ENCODE assay signal across 8 cellular contexts in genomic region chr5:93915142-93915553, GRCh38.
DNase-seq lines count a peak whose midpoint lies in the region; ATAC-seq and TF ChIP-seq lines count a peak whose summit lies in the region.

No MANE protein-coding gene starts in this region.

- H3K4me3 ChIP-seq in AG04450 (ENCODE audit: low read depth, low read length) (no peak overlapping the region), GM12864 (ENCODE audit: low read depth, low read length) (no peak overlapping the region)

- no peaks in the 10 kb centered on the region for H3K4me1 Mint-ChIP-seq in stimulated activated naive B cell treated with anti-CD40 and anti-IgM and Interleukin-4, amounts not matched to agents 10 μg/mL and 1 μg/mL and 100 μg/mL, for 72 hours

- H3K27ac Mint-ChIP-seq in stimulated activated naive B cell treated with anti-CD40 and anti-IgM and Interleukin-4, amounts not matched to agents 10 μg/mL and 1 μg/mL and 100 μg/mL, for 72 hours: no peak overlapping the region

- H3K9me3 Mint-ChIP-seq in stimulated activated naive B cell treated with anti-CD40 and anti-IgM and Interleukin-4, amounts not matched to agents 10 μg/mL and 1 μg/mL and 100 μg/mL, for 72 hours: no peaks in the 10 kb centered on the region

- ATAC-seq in HG03432 (IDR thresholded peaks at IDR 0.05; ENCODE audit: unreplicated experiment): peak; percentile 65
- ATAC-seq in SK-N-SH treated with all-trans-retinoic acid at 6 μM for 48 hours: peak; percentile 46; the same call in 2 of the 3 replicates
- peak; percentile 29 to 39 for ATAC-seq in stimulated activated naive B cell treated with anti-CD40 and anti-IgM and Interleukin-4, amounts not matched to agents 10 μg/mL and 1 μg/mL and 100 μg/mL, for 72 hours (replicated peaks)
- ATAC-seq in GM21529 (IDR thresholded peaks at IDR 0.05; ENCODE audit: unreplicated experiment): no peak

- H3K27ac ChIP-seq in AG04450 (ENCODE audit: low read depth, low read length): no peak overlapping the region

- no peaks in the 10 kb centered on the region for H3K27me3 Mint-ChIP-seq in stimulated activated naive B cell treated with anti-CD40 and anti-IgM and Interleukin-4, amounts not matched to agents 10 μg/mL and 1 μg/mL and 100 μg/mL, for 72 hours

- CTCF ChIA-PET in AG04450 (lab: Charles Lee): interaction anchor here (0.9 to 1.5 kb wide), 6 partner anchors 13 to 823 kb away, joined by 3 to 8 read pairs (median 4); no protein-coding TSS in a partner anchor

- TF ChIP-seq CTCF in AG04450 (IDR thresholded peaks at IDR 0.05; ENCODE audit: low read depth, low read length) (peak; percentile 61), GM12864 (IDR thresholded peaks at IDR 0.05; ENCODE audit: low read depth, low read length, missing control alignments) (peak; percentile 39)

- H3K36me3 Mint-ChIP-seq in stimulated activated naive B cell treated with anti-CD40 and anti-IgM and Interleukin-4, amounts not matched to agents 10 μg/mL and 1 μg/mL and 100 μg/mL, for 72 hours: no peaks in the 10 kb centered on the region

- H3K27me3 ChIP-seq in AG04450 (ENCODE audit: control insufficient read depth, insufficient read depth, low read length): no peaks in the 10 kb centered on the region

- POLR2A ChIA-PET in AG04450 (lab: Yijun Ruan, JAX): no interaction called here

- H3K4me3 Mint-ChIP-seq in stimulated activated naive B cell treated with anti-CD40 and anti-IgM and Interleukin-4, amounts not matched to agents 10 μg/mL and 1 μg/mL and 100 μg/mL, for 72 hours: no peak overlapping the region

- DNase-seq in AG04450 (ENCODE audit: low read depth, low spot score) (peak; percentile 18), GM12864 (ENCODE audit: low read depth) (peak; percentile 13), foreskin melanocyte (peak; percentile 31)
- no peak for DNase-seq in stimulated activated naive B cell treated with anti-CD40 and anti-IgM and Interleukin-4, amounts not matched to agents 10 μg/mL and 1 μg/mL and 100 μg/mL, for 72 hours
- DNase-seq in activated effector memory CD4-positive, alpha-beta T cell treated with Interleukin-2 at 50 U/mL for 16 hours: no peak

- no peaks in the 10 kb centered on the region for H3K9me3 ChIP-seq in AG04450 (ENCODE audit: control insufficient read depth, insufficient read depth, low read length)

TF ChIP-seq in SK-N-SH treated with all-trans-retinoic acid at 6 μM for 48 hours, 23 proteins besides CTCF, POLR2A, EP300 and RAD21:
- no peak for TF ChIP-seq TCF4 (CRISPR knock-in tag; IDR thresholded peaks at IDR 0.05; ENCODE audit: borderline replicate concordance)
- no peak for TF ChIP-seq ZNF565 (CRISPR knock-in tag; conservative IDR thresholded peaks at IDR 0.05; ENCODE audit: low read depth)
- TF ChIP-seq ARNTL (CRISPR knock-in tag; IDR thresholded peaks at IDR 0.05; ENCODE audit: borderline replicate concordance, low read depth): no peak
- TF ChIP-seq ZNF8 (CRISPR knock-in tag; IDR thresholded peaks at IDR 0.05): no peak
- TF ChIP-seq TOX (CRISPR knock-in tag; IDR thresholded peaks at IDR 0.05; ENCODE audit: borderline replicate concordance): no peak
- TF ChIP-seq PATZ1 (CRISPR knock-in tag; IDR thresholded peaks at IDR 0.05; ENCODE audit: borderline replicate concordance): no peak
- TF ChIP-seq PPARA (CRISPR knock-in tag; IDR thresholded peaks at IDR 0.05; ENCODE audit: borderline replicate concordance): no peak
- no peak for TF ChIP-seq POU6F1 (CRISPR knock-in tag; IDR thresholded peaks at IDR 0.05; ENCODE audit: borderline replicate concordance, low read depth)
- no peak for TF ChIP-seq GLIS3 (CRISPR knock-in tag; IDR thresholded peaks at IDR 0.05)
- TF ChIP-seq ZFP30 (CRISPR knock-in tag; IDR thresholded peaks at IDR 0.05): no peak
- no peak for TF ChIP-seq BACH2 (CRISPR knock-in tag; IDR thresholded peaks at IDR 0.05; ENCODE audit: borderline replicate concordance)
- TF ChIP-seq ESRRG (CRISPR knock-in tag; IDR thresholded peaks at IDR 0.05): no peak
- TF ChIP-seq ZNF70 (CRISPR knock-in tag; IDR thresholded peaks at IDR 0.05): no peak
- no peak for TF ChIP-seq SNAI2 (CRISPR knock-in tag; IDR thresholded peaks at IDR 0.05)
- no peak for TF ChIP-seq CREB5 (CRISPR knock-in tag; IDR thresholded peaks at IDR 0.05; ENCODE audit: low read depth)
- TF ChIP-seq CSDC2 (CRISPR knock-in tag; IDR thresholded peaks at IDR 0.05): no peak
- TF ChIP-seq OSR1 (CRISPR knock-in tag; IDR thresholded peaks at IDR 0.05): no peak
- TF ChIP-seq CSRNP3 (CRISPR knock-in tag; IDR thresholded peaks at IDR 0.05): no peak
- TF ChIP-seq ZFP3 (CRISPR knock-in tag; IDR thresholded peaks at IDR 0.05): no peak

Comparison
In these comparisons a context has a peak if more than half of its experiments do, and no peak if none do; other contexts are left out.
1. DNase-seq: peak in AG04450 (single experiment), GM12864 (single experiment) and foreskin melanocyte (single experiment); none in stimulated activated naive B cell treated with anti-CD40 and anti-IgM and Interleukin-4, amounts not matched to agents 10 μg/mL and 1 μg/mL and 100 μg/mL, for 72 hours (single experiment) and activated effector memory CD4-positive, alpha-beta T cell treated with Interleukin-2 at 50 U/mL for 16 hours (single experiment).